Comparison of ENCODE assay signal across 8 cellular contexts in the genomic region with DNA sequence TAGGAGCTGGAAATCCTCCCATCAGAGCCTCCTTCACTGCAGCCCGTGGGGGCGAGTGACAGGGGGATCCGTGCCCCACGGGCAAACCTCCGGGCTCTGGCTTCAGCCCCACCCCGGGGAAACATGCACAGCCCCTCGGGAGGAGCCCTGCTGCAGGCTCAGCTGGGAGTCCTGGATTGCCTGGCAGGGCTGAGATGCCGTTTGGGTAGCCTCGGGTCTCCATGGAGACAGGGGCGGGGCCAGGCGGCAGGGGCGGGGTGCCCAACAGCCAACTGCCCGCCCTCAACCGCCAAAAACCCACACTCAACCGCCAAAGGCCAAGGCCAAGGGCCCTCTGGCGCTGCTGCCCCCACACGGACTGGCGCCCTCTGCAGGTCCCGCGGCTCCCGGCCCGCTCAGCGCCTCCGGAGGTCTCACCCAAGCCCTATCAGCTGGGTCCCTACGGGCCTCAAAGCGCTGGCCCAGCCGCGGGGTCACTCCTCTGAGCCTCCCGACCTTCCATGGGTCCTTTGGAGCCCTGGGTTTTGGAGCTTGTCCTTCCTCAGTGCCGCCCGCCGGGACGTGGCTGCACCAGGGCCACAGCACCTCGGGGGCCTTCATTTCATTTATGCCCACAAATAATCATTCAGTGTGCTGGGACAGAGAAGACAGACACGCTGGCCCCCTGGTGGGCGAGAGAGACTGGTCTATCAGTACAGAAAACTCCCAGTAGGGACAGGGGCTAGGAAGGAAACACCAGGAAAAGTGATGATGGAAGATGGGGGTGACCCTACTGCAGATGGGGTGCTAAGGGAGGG. TPM values are rescaled to one million over a fixed set of nuclear protein-coding genes. Genes with fewer than 3 reads are reported as not detected.
DNase-seq lines count a peak whose midpoint lies in the region; ATAC-seq, FAIRE-seq and TF ChIP-seq lines count a peak whose summit lies in the region.

No MANE protein-coding gene starts in this region.

- TF ChIP-seq CTCF in endothelial cell of umbilical vein (IDR thresholded peaks at IDR 0.05; ENCODE audit: extremely low read depth in 1 of 2, insufficient read depth in 1 of 2, low read depth in 1 of 2, low read length in 2 of 2) (peak; percentile 65 to 78), mesothelial cell of epicardium (IDR thresholded peaks at IDR 0.05; ENCODE audit: unreplicated experiment) (peak; percentile 71)

- no peaks in the 10 kb centered on the region for H4K20me1 ChIP-seq in endothelial cell of umbilical vein (replicated peaks; ENCODE audit: control insufficient read depth, extremely low read depth, insufficient read depth, low read length)

- ATAC-seq in GM18907 (IDR thresholded peaks at IDR 0.05; ENCODE audit: unreplicated experiment), result peak; percentile 67
- peak; percentile 72 for ATAC-seq in HG03439 (IDR thresholded peaks at IDR 0.05; ENCODE audit: unreplicated experiment)

- H3K9me3 Mint-ChIP-seq in mesothelial cell of epicardium, result no peaks in the 10 kb centered on the region

- H3K27ac Mint-ChIP-seq in mesothelial cell of epicardium, result peak overlapping the region; percentile 23

- no peaks in the 10 kb centered on the region for H3K27me3 Mint-ChIP-seq in mesothelial cell of epicardium (ENCODE audit: low read depth)

- H3K36me3 ChIP-seq in endothelial cell of umbilical vein (ENCODE audit: control insufficient read depth in 2 of 2, extremely low read depth in 1 of 2, insufficient read depth in 2 of 2, low read length in 2 of 2), result no peaks in the 10 kb centered on the region

- no peak overlapping the region for H3K27ac ChIP-seq in endothelial cell of umbilical vein (ENCODE audit: insufficient read depth, low read depth, low read length)

- DNase-seq in 8988T (peak; percentile 75), NOMO-1 treated with dmso at 0.1 percent for 144 hours (lab: John Stamatoyannopoulos, UW; ENCODE audit: unreplicated experiment) (peak; percentile 98), endothelial cell of umbilical vein (ENCODE audit: low read depth, low spot score) (peak; percentile 79), mesothelial cell of epicardium (ENCODE audit: low spot score in 2 of 2, unreplicated experiment in 2 of 2) (peak; percentile 54 to 81)
- peak; percentile 78 for DNase-seq in activated CD8-positive, alpha-beta memory T cell treated with anti-CD3 and anti-CD28 coated beads, Interleukin-2, amount 50 U/mL, for 4 hours
- peak; percentile 46 to 60 for DNase-seq in stimulated activated CD8-positive, alpha-beta memory T cell treated with anti-CD3 and anti-CD28 coated beads, Interleukin-15, amount 100 ng/mL, for 4 hours (ENCODE audit: low read depth in 2 of 2)

- intact Hi-C loops in endothelial cell of umbilical vein (cut with micrococcal nuclease), result loop anchor here (1.0 kb wide), 3 partner anchors 166 to 229 kb away; no protein-coding TSS in a partner anchor

- FAIRE-seq in endothelial cell of umbilical vein (lab: Jason Lieb, UNC), result peak; percentile 85

- peak overlapping the region; percentile 68 for H3K4me2 ChIP-seq in endothelial cell of umbilical vein (ENCODE audit: insufficient read depth, low read length)

- H3K9ac ChIP-seq in endothelial cell of umbilical vein (replicated peaks; ENCODE audit: extremely low read depth, insufficient read depth, low read length), result peak overlapping the region; percentile 5

- POLR2A ChIA-PET in endothelial cell of umbilical vein (lab: Charles Lee), result no interaction called here

- H2AFZ ChIP-seq in endothelial cell of umbilical vein (ENCODE audit: low read depth, low read length), result peak overlapping the region; percentile 97

- TF ChIP-seq POLR2A in endothelial cell of umbilical vein (IDR thresholded peaks at IDR 0.05; ENCODE audit: low read depth, low read length), result no peak

- H3K4me1 ChIP-seq in endothelial cell of umbilical vein (ENCODE audit: control insufficient read depth, extremely low read depth, insufficient read depth, low read length), result peaks cover 4% of the 10 kb centered on the region

- H3K4me3 Mint-ChIP-seq in mesothelial cell of epicardium, result peak overlapping the region; percentile 90

- peak overlapping the region; percentile 37 to 54 (median 54) for H3K4me3 ChIP-seq in endothelial cell of umbilical vein (replicated peaks in 1 of 3; ENCODE audit: insufficient read depth in 1 of 3, low read depth in 1 of 3, low read length in 3 of 3)

- H3K4me1 Mint-ChIP-seq in mesothelial cell of epicardium, result peaks cover 11% of the 10 kb centered on the region

- no peaks in the 10 kb centered on the region for H3K9me1 ChIP-seq in endothelial cell of umbilical vein (replicated peaks; ENCODE audit: control insufficient read depth, extremely low read depth, insufficient read depth, low read length)

- H3K27me3 ChIP-seq in endothelial cell of umbilical vein (ENCODE audit: control insufficient read depth in 2 of 2, insufficient read depth in 2 of 2, low read length in 2 of 2), result no peaks in the 10 kb centered on the region

- H3K36me3 Mint-ChIP-seq in mesothelial cell of epicardium, result no peaks in the 10 kb centered on the region

- H3K79me2 ChIP-seq in endothelial cell of umbilical vein (ENCODE audit: control insufficient read depth, insufficient read depth, low read length), result no peaks in the 10 kb centered on the region

- no TSS peak for BruUV-seq in endothelial cell of umbilical vein (replicated peaks; lab: Mats Ljungman, UMichigan)

- CTCF ChIA-PET in endothelial cell of umbilical vein (lab: Charles Lee), result interaction anchor here (0.7 to 3.6 kb wide), 28 partner anchors 11 to 238 kb away, joined by 3 to 60 read pairs (median 4); partner anchors contain the start of gene ACAD9

- H3K9me3 ChIP-seq in endothelial cell of umbilical vein (replicated peaks; ENCODE audit: control insufficient read depth, insufficient read depth, low read length), result no peaks in the 10 kb centered on the region

- dilution Hi-C loops in endothelial cell of umbilical vein (cut with MboI; ENCODE audit: extremely low pct_ligation_motif_present, low sequenced_read_pairs), result no loop called here

TF ChIP-seq in endothelial cell of umbilical vein, 7 proteins besides CTCF, POLR2A, EP300 and RAD21:
- TF ChIP-seq JUN (IDR thresholded peaks at IDR 0.05; ENCODE audit: borderline replicate concordance, insufficient read depth, insufficient read length, low read depth) (no peak), MAX (IDR thresholded peaks at IDR 0.05; ENCODE audit: insufficient read depth, insufficient read length) (no peak), FOS (IDR thresholded peaks at IDR 0.05; ENCODE audit: borderline replicate concordance, insufficient read depth, low read length) (no peak), GATA2 (IDR thresholded peaks at IDR 0.05; ENCODE audit: insufficient read depth, insufficient read length, low read depth, low read length) (no peak), EZH2 (IDR thresholded peaks at IDR 0.05; ENCODE audit: borderline replicate concordance, low read depth, low read length, severe bottlenecking) (no peak), POLR2AphosphoS5 (IDR thresholded peaks at IDR 0.05; ENCODE audit: insufficient read depth, low read depth, low read length) (no peak), MYC (IDR thresholded peaks at IDR 0.05; ENCODE audit: low read depth, low read length) (no peak)
TF ChIP-seq in endothelial cell of umbilical vein: peak in this region for 0.

RNA-seq across cellular contexts. Expression of gene ACAD9, which starts 33.5 kb away (rescaled TPM):
- total RNA-seq in endothelial cell of umbilical vein (56.0 and 65.8 TPM in 2 replicates), mesothelial cell of epicardium (54.9 to 61.8 TPM (median 61.8 TPM) in 3 replicates)
- polyA plus RNA-seq in endothelial cell of umbilical vein, result 55.2 and 58.6 TPM in 2 replicates
- polyA plus RNA-seq in endothelial cell of umbilical vein (2011; cell fraction: cytosol; rRNA removed), result 48.6 and 49.6 TPM in 2 replicates
- 122 and 134 TPM in 2 replicates for polyA plus RNA-seq in endothelial cell of umbilical vein (2011; cell fraction: nucleus; rRNA removed)
- polyA plus RNA-seq in endothelial cell of umbilical vein (2012), result 29.5 and 30.4 TPM in 2 replicates
- polyA minus RNA-seq in endothelial cell of umbilical vein, result 65.5 and 71.4 TPM in 2 replicates
- polyA minus RNA-seq in endothelial cell of umbilical vein (2011; cell fraction: cytosol; rRNA and poly(A)+ RNA removed), result 30.8 TPM
- 72.2 and 74.9 TPM in 2 replicates for polyA minus RNA-seq in endothelial cell of umbilical vein (2011; cell fraction: nucleus; rRNA and poly(A)+ RNA removed)
